11 cellular contexts compared by ENCODE assay signal in genomic region chr20:59825944-59826759, GRCh38.
A peak's percentile ranks its signal among the peaks of the same experiment; 100 is the strongest.
DNase-seq lines count a peak whose midpoint lies in the region; ATAC-seq and TF ChIP-seq lines count a peak whose summit lies in the region.
"Had no signal": no experiment of that assay in that cellular context is flagged by ENCODE, and none has a peak within 500 bp of the region (broad histone marks: within the 10 kb centered on the region; RNA-seq: fewer than 3 reads in every experiment).

No MANE protein-coding gene starts in this region.

- H3K4me3 ChIP-seq in left lung (no peak overlapping the region), vagina (no peak overlapping the region)
- H3K4me3 ChIP-seq: adrenal gland had no signal

- TF ChIP-seq POLR2A in vagina (IDR thresholded peaks at IDR 0.05): no peak

- no peak for TF ChIP-seq CTCF in left lung (IDR thresholded peaks at IDR 0.05)
- no peak for TF ChIP-seq CTCF in vagina (IDR thresholded peaks at IDR 0.05)

- peak overlapping the region in 1 of 2 donors; percentile 33 for H3K27ac ChIP-seq in left lung
- H3K27ac ChIP-seq in vagina: peak overlapping the region; percentile 13
- H3K27ac ChIP-seq: adrenal gland, HL-60 had no signal

- H3K27me3 ChIP-seq in left lung: peaks cover 0 to 26% of the 10 kb centered on the region in 2 donors
- no peaks in the 10 kb centered on the region for H3K27me3 ChIP-seq in vagina
- H3K27me3 ChIP-seq: adrenal gland had no signal

- no peaks in the 10 kb centered on the region for H3K36me3 ChIP-seq in left lung
- H3K36me3 ChIP-seq in vagina: no peaks in the 10 kb centered on the region
- H3K36me3 ChIP-seq: adrenal gland had no signal

- DNase-seq in Right ventricle myocardium inferior (ENCODE audit: missing footprints): no peak
- DNase-seq in cardiac septum (ENCODE audit: low spot score): no peak
- DNase-seq in SHP77 (lab: John Stamatoyannopoulos, UW): peak; percentile 96 to 97
- DNase-seq in left lung: peak in 1 of 2 donors; percentile 82
- DNase-seq in vagina (ENCODE audit: extremely low spot score in 2 of 2): peak; percentile 85 to 95
- no peak for DNase-seq in nucleus accumbens (lab: John Stamatoyannopoulos, UW)
- DNase-seq: stimulated activated CD4-positive, alpha-beta T cell treated with anti-CD3 and anti-CD28 coated beads, Interleukin-4, amount 100 ng/mL, for 24 hours had no signal

- H3K4me1 ChIP-seq in left lung (no peaks in the 10 kb centered on the region), vagina (peaks cover 13% of the 10 kb centered on the region)
- H3K4me1 ChIP-seq: adrenal gland had no signal

- intact Hi-C loops in Right ventricle myocardium inferior (cut with DNase I) (no loop called here), cardiac septum (cut with DNase I) (no loop called here), left lung (cut with DNase I) (no loop called here), vagina (cut with DNase I) (no loop called here)

- H3K9me3 ChIP-seq in left lung: no peaks in the 10 kb centered on the region
- H3K9me3 ChIP-seq in vagina: no peaks in the 10 kb centered on the region
- H3K9me3 ChIP-seq: adrenal gland had no signal

- ATAC-seq in Right ventricle myocardium inferior: peak; percentile 64
- peak; percentile 89 for ATAC-seq in left lung
- no peak for ATAC-seq in GM18867 (IDR thresholded peaks at IDR 0.05; ENCODE audit: unreplicated experiment)
- no peak for ATAC-seq in HG02763 (IDR thresholded peaks at IDR 0.05; ENCODE audit: unreplicated experiment)

Comparison
In these comparisons a context has a peak if more than half of its experiments do, and no peak if none do; other contexts are left out.
1. ATAC-seq: peak in Right ventricle myocardium inferior (single experiment) and left lung (single experiment); none in GM18867 (single experiment) and HG02763 (single experiment).
2. DNase-seq: peak in SHP77 (2 of 2) and vagina (2 of 2); none in Right ventricle myocardium inferior (single experiment), cardiac septum (single experiment) and nucleus accumbens (0 of 56).